Comparison of ENCODE assay signal across 9 cellular contexts in genomic region chr19:17671906-17672305, GRCh38. TPM values are rescaled to one million over a fixed set of nuclear protein-coding genes. Genes with fewer than 3 reads are reported as not detected.
DNase-seq lines count a peak whose midpoint lies in the region; ATAC-seq and TF ChIP-seq lines count a peak whose summit lies in the region.
"Had no signal": no experiment of that assay in that cellular context is flagged by ENCODE, and none has a peak within 500 bp of the region (broad histone marks: within the 10 kb centered on the region; RNA-seq: fewer than 3 reads in every experiment).

No MANE protein-coding gene starts in this region.

- no peaks in the 10 kb centered on the region for H3K9me2 ChIP-seq in GM23338 (ENCODE audit: insufficient read depth)

- H3K27me3 ChIP-seq in GM23338 (ENCODE audit: insufficient read depth): no peaks in the 10 kb centered on the region
- H3K27me3 ChIP-seq: right atrium auricular region had no signal

- in situ Hi-C loops in SK-MEL-5 (cut with HindIII; ENCODE audit: low pct_unique_long_range_greater_than_20kb, low sequenced_read_pairs): no loop called here

- H3K27ac ChIP-seq in GM23338 (ENCODE audit: low read depth): no peak overlapping the region
- H3K27ac ChIP-seq: right atrium auricular region had no signal

- no peaks in the 10 kb centered on the region; the same call in 1 of the 2 replicates for H3K4me1 ChIP-seq in GM23338 (ENCODE audit: insufficient read depth)
- H3K4me1 ChIP-seq: right atrium auricular region had no signal

- H3K36me3 Mint-ChIP-seq in GM23338 (ENCODE audit: low read depth): peaks cover 44% of the 10 kb centered on the region
- no peaks in the 10 kb centered on the region for H3K36me3 Mint-ChIP-seq in mesothelial cell of epicardium

- H3K27me3 Mint-ChIP-seq in GM23338 (ENCODE audit: insufficient read depth, low read depth, poor library complexity) (peaks cover 12% of the 10 kb centered on the region), mesothelial cell of epicardium (ENCODE audit: low read depth) (peaks cover 19% of the 10 kb centered on the region)

- no peak overlapping the region for H3K4me3 Mint-ChIP-seq in GM23338
- no peak overlapping the region for H3K4me3 Mint-ChIP-seq in mesothelial cell of epicardium

- TF ChIP-seq CTCF in GM23338 (conservative IDR thresholded peaks at IDR 0.05; ENCODE audit: low read depth in 2 of 2): no peak
- TF ChIP-seq CTCF in mesothelial cell of epicardium (IDR thresholded peaks at IDR 0.05; ENCODE audit: unreplicated experiment): no peak

- H3K79me2 ChIP-seq in GM23338 (replicated peaks; ENCODE audit: insufficient read depth): peaks cover 7% of the 10 kb centered on the region

- H4K20me1 ChIP-seq in GM23338 (replicated peaks; ENCODE audit: insufficient read depth): no peaks in the 10 kb centered on the region; the same call in 1 of the 2 replicates

- H3K4me1 Mint-ChIP-seq in GM23338 (peaks cover 7% of the 10 kb centered on the region), mesothelial cell of epicardium (no peaks in the 10 kb centered on the region)

- peak; percentile 85 for ATAC-seq in GM23338
- ATAC-seq in HG02840 (IDR thresholded peaks at IDR 0.05; ENCODE audit: low FRiP score, unreplicated experiment): no peak
- no peak for ATAC-seq in GM21447 (IDR thresholded peaks at IDR 0.05; ENCODE audit: unreplicated experiment)

- peak; percentile 31 for DNase-seq in CD1c-positive myeloid dendritic cell (ENCODE audit: extremely low spot score)
- DNase-seq in GM23338 (ENCODE audit: low spot score): peak; percentile 87
- DNase-seq in SK-MEL-5 (ENCODE audit: low read depth, low spot score): peak; percentile 78
- DNase-seq in fibroblast of peridontal ligament (ENCODE audit: extremely low read depth): peak; percentile 16
- no peak for DNase-seq in mesothelial cell of epicardium (ENCODE audit: low spot score in 2 of 2, unreplicated experiment in 2 of 2)
- no peak for DNase-seq in Ammon's horn (ENCODE audit: low spot score)

- H3K4me2 ChIP-seq in GM23338: no peak overlapping the region

- H2AFZ ChIP-seq in GM23338: no peak overlapping the region

- no peak overlapping the region for H3K4me3 ChIP-seq in GM23338
- H3K4me3 ChIP-seq: right atrium auricular region had no signal

- H3K9me3 Mint-ChIP-seq in GM23338: no peaks in the 10 kb centered on the region; the same call in 1 of the 3 replicates
- no peaks in the 10 kb centered on the region for H3K9me3 Mint-ChIP-seq in mesothelial cell of epicardium

- H3K36me3 ChIP-seq in GM23338 (ENCODE audit: insufficient read depth): peaks cover 6% of the 10 kb centered on the region; the same call in 1 of the 2 replicates
- H3K36me3 ChIP-seq: right atrium auricular region had no signal

- no peaks in the 10 kb centered on the region for H3F3A ChIP-seq in GM23338 (replicated peaks; ENCODE audit: low read depth)

- no peak overlapping the region for H3K27ac Mint-ChIP-seq in GM23338
- no peak overlapping the region for H3K27ac Mint-ChIP-seq in mesothelial cell of epicardium

TF ChIP-seq in GM23338, 12 proteins besides CTCF, POLR2A, EP300 and RAD21 (continues in another document):
- TF ChIP-seq ZNF462 (CRISPR knock-in tag; IDR thresholded peaks at IDR 0.05) (no peak), CREB1 (CRISPR knock-in tag; IDR thresholded peaks at IDR 0.05; ENCODE audit: low read depth) (peak; percentile 50)
- TF ChIP-seq, protein P1, sequence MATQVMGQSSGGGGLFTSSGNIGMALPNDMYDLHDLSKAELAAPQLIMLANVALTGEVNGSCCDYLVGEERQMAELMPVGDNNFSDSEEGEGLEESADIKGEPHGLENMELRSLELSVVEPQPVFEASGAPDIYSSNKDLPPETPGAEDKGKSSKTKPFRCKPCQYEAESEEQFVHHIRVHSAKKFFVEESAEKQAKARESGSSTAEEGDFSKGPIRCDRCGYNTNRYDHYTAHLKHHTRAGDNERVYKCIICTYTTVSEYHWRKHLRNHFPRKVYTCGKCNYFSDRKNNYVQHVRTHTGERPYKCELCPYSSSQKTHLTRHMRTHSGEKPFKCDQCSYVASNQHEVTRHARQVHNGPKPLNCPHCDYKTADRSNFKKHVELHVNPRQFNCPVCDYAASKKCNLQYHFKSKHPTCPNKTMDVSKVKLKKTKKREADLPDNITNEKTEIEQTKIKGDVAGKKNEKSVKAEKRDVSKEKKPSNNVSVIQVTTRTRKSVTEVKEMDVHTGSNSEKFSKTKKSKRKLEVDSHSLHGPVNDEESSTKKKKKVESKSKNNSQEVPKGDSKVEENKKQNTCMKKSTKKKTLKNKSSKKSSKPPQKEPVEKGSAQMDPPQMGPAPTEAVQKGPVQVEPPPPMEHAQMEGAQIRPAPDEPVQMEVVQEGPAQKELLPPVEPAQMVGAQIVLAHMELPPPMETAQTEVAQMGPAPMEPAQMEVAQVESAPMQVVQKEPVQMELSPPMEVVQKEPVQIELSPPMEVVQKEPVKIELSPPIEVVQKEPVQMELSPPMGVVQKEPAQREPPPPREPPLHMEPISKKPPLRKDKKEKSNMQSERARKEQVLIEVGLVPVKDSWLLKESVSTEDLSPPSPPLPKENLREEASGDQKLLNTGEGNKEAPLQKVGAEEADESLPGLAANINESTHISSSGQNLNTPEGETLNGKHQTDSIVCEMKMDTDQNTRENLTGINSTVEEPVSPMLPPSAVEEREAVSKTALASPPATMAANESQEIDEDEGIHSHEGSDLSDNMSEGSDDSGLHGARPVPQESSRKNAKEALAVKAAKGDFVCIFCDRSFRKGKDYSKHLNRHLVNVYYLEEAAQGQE (IDR thresholded peaks at IDR 0.05; ENCODE audit: unreplicated experiment): peak; percentile 11

RNA-seq across cellular contexts. Expression of gene UNC13A, which starts 16.2 kb away (rescaled TPM):
- 25.0 and 30.4 TPM in 2 replicates for total RNA-seq in GM23338 (2014; rRNA removed; shearing (Covaris generic))
- 8.7 and 9.5 TPM in 2 replicates for polyA plus RNA-seq in GM23338 (2016; fragmentation: Nextera tagmentation; extraction: Ambion mirVana)
- total RNA-seq in SK-MEL-5 (2014; rRNA removed; shearing (Covaris generic)): 0.26 and 0.61 TPM in 2 replicates
- polyA plus RNA-seq in SK-MEL-5 (2015; cell fraction: cytosol; rRNA removed): 0.75 and 1.1 TPM in 2 replicates
- 2.4 and 3.1 TPM in 2 replicates for polyA plus RNA-seq in SK-MEL-5 (2015; cell fraction: nucleus; rRNA removed)
- 0.41 to 1.1 TPM (median 0.60 TPM) in 3 replicates for total RNA-seq in mesothelial cell of epicardium

RNA-seq across cellular contexts. Expression of gene MAP1S, which starts 47.4 kb away (rescaled TPM):
- total RNA-seq in GM23338 (2014; rRNA removed; shearing (Covaris generic)): 67.6 and 102 TPM in 2 replicates
- 104 and 118 TPM in 2 replicates for polyA plus RNA-seq in GM23338 (2016; fragmentation: Nextera tagmentation; extraction: Ambion mirVana)
- 10.0 and 12.3 TPM in 2 replicates for total RNA-seq in SK-MEL-5 (2014; rRNA removed; shearing (Covaris generic))
- 53.0 and 55.2 TPM in 2 replicates for polyA plus RNA-seq in SK-MEL-5 (2015; cell fraction: cytosol; rRNA removed)
- polyA plus RNA-seq in SK-MEL-5 (2015; cell fraction: nucleus; rRNA removed): 20.3 and 21.4 TPM in 2 replicates
- total RNA-seq in mesothelial cell of epicardium: 66.1 to 79.0 TPM (median 68.6 TPM) in 3 replicates

Comparison
In these comparisons a context has a peak if more than half of its experiments do, and no peak if none do; other contexts are left out.
1. DNase-seq: peak in CD1c-positive myeloid dendritic cell (single experiment), GM23338 (single experiment), SK-MEL-5 (single experiment) and fibroblast of peridontal ligament (single experiment); none in mesothelial cell of epicardium (0 of 2) and Ammon's horn (single experiment).
2. RNA of gene UNC13A, which starts 16.2 kb away (total RNA-seq): 25.0 to 30.4 TPM in GM23338; 0.41 to 1.1 TPM in mesothelial cell of epicardium and 0.26 to 0.61 TPM in SK-MEL-5; every median in the first group is over 10 times any median in the second.